In the genomic region with DNA sequence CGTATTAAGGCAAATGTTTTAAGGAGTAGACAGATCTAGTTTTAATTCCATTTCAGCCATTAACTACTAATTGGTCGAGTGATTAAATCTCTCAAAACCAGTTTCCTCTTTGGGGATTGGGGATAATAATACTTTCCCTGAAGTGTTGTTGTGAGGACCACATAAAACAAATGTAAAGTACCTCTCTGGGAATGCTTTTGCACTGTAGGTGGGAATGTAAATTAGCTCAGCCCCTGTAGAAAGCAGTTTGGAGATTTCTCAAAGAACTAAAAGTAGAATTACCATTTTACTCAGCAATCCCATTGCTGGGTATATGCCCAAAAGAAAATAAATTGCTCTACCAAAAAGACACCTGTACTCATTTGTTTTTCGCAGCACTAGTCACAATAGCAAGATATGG, we compare ENCODE assay signal across 25 cellular contexts. TPM values are rescaled to one million over a fixed set of nuclear protein-coding genes. Genes with fewer than 3 reads are reported as not detected.
"Had no signal": no experiment of that assay in that cellular context is flagged by ENCODE, and none has a peak within 500 bp of the region (broad histone marks: within the 10 kb centered on the region; RNA-seq: fewer than 3 reads in every experiment).

No MANE protein-coding gene starts in this region.

- DNase-seq: Kasumi-1, MM.1S, NCI-H1092 treated with DMSO at 0.1 percent for 48 hours, NCI-H1436 treated with DMSO at 0.1 percent for 48 hours, NCI-H1694, NCI-H187 treated with DMSO at 0.1 percent for 48 hours, NCI-H2029 treated with DMSO at 0.1 percent for 48 hours, NCI-H226, NCI-H446, NCI-H510A, NCI-H524 treated with DMSO at 0.1 percent for 48 hours, NCI-H69, NCI-H774, PC-3, SHP77, SJCRH30 had no signal

- H3K36me3 ChIP-seq: SJCRH30 had no signal

- H3K27ac ChIP-seq: HL-60, KMS-11, RWPE1, SJCRH30 had no signal

- H3K27me3 ChIP-seq: SJCRH30 had no signal

- H3K9me3 Mint-ChIP-seq: IgD-negative memory B cell had no signal

- H3K9me3 ChIP-seq: SJCRH30 had no signal

- H3K4me1 Mint-ChIP-seq: IgD-negative memory B cell had no signal

- H3K27ac Mint-ChIP-seq: IgD-negative memory B cell had no signal

- ATAC-seq: HepG2, K562, Panc1, PC-3, SK-N-SH treated with all-trans-retinoic acid at 6 μM for 48 hours had no signal

- H3K4me3 Mint-ChIP-seq: IgD-negative memory B cell had no signal

- H3K9ac ChIP-seq: KMS-11 had no signal

- H3K4me3 ChIP-seq: K562, SJCRH30 had no signal

RNA-seq across cellular contexts. Expression of a gene that starts 36.1 kb away (rescaled TPM):
- total RNA-seq: OCI-LY7, PC-3 had no signal
- polyA plus RNA-seq: IgD-negative memory B cell had no signal
